8 cellular contexts compared by ENCODE assay signal in genomic region chrX:13091111-13091765, GRCh38. TPM values are rescaled to one million over a fixed set of nuclear protein-coding genes. Genes with fewer than 3 reads are reported as not detected.
A peak's percentile ranks its signal among the peaks of the same experiment; 100 is the strongest.
DNase-seq lines count a peak whose midpoint lies in the region; ATAC-seq and TF ChIP-seq lines count a peak whose summit lies in the region.
"Had no signal": no experiment of that assay in that cellular context is flagged by ENCODE, and none has a peak within 500 bp of the region (broad histone marks: within the 10 kb centered on the region; RNA-seq: fewer than 3 reads in every experiment).

No MANE protein-coding gene starts in this region.

- peaks cover 0 to 14% of the 10 kb centered on the region in 2 donors for H3K27me3 Mint-ChIP-seq in stimulated activated naive B cell treated with anti-CD40 and anti-IgM and Interleukin-4, amounts not matched to agents 10 μg/mL and 1 μg/mL and 100 μg/mL, for 72 hours

- peaks cover 1 to 4% of the 10 kb centered on the region in 2 donors for H3K9me3 Mint-ChIP-seq in stimulated activated naive B cell treated with anti-CD40 and anti-IgM and Interleukin-4, amounts not matched to agents 10 μg/mL and 1 μg/mL and 100 μg/mL, for 72 hours

- H3K27ac Mint-ChIP-seq in stimulated activated naive B cell treated with anti-CD40 and anti-IgM and Interleukin-4, amounts not matched to agents 10 μg/mL and 1 μg/mL and 100 μg/mL, for 72 hours, result peak overlapping the region; percentile 95

- peaks cover 45 to 81% of the 10 kb centered on the region in 2 donors for H3K4me1 Mint-ChIP-seq in stimulated activated naive B cell treated with anti-CD40 and anti-IgM and Interleukin-4, amounts not matched to agents 10 μg/mL and 1 μg/mL and 100 μg/mL, for 72 hours

- H3K4me3 Mint-ChIP-seq in stimulated activated naive B cell treated with anti-CD40 and anti-IgM and Interleukin-4, amounts not matched to agents 10 μg/mL and 1 μg/mL and 100 μg/mL, for 72 hours, result peak overlapping the region in 1 of 2 donors; percentile 48

- peak; percentile 6 to 11 for ATAC-seq in stimulated activated naive B cell treated with anti-CD40 and anti-IgM and Interleukin-4, amounts not matched to agents 10 μg/mL and 1 μg/mL and 100 μg/mL, for 72 hours (replicated peaks)
- ATAC-seq in HG02938 (IDR thresholded peaks at IDR 0.05; ENCODE audit: unreplicated experiment), result no peak

- peak; percentile 24 for TF ChIP-seq POLR2A in GM19193 (IDR thresholded peaks at IDR 0.05; ENCODE audit: extremely low read depth, insufficient read depth, insufficient read length)

- DNase-seq in SKM-1 (lab: John Stamatoyannopoulos, UW; ENCODE audit: unreplicated experiment) (peak; percentile 20), fibroblast of gingiva (ENCODE audit: low read depth) (peak; percentile 16), H7 (no peak), COLO668 (lab: John Stamatoyannopoulos, UW; ENCODE audit: unreplicated experiment) (no peak)
- peak; percentile 39 for DNase-seq in stimulated activated naive B cell treated with anti-CD40 and anti-IgM and Interleukin-4, amounts not matched to agents 10 μg/mL and 1 μg/mL and 100 μg/mL, for 72 hours

- H3K4me3 ChIP-seq in H7 (ENCODE audit: insufficient read depth, low read depth, low read length), result no peak overlapping the region

- no peaks in the 10 kb centered on the region for H3K36me3 ChIP-seq in H7 (replicated peaks; ENCODE audit: control insufficient read depth, insufficient read depth, low read length)

- H3K36me3 Mint-ChIP-seq in stimulated activated naive B cell treated with anti-CD40 and anti-IgM and Interleukin-4, amounts not matched to agents 10 μg/mL and 1 μg/mL and 100 μg/mL, for 72 hours, result peaks cover 0 to 17% of the 10 kb centered on the region in 2 donors

- H3K27me3 ChIP-seq in H7 (ENCODE audit: control insufficient read depth, insufficient read depth, low read length), result no peaks in the 10 kb centered on the region

RNA-seq across cellular contexts. Expression of gene FAM9C, which starts 46.8 kb away (rescaled TPM):
- total RNA-seq in H7 (2014; rRNA removed; shearing (Covaris generic)), result 0.07 and 0.18 TPM in 2 replicates
- total RNA-seq: osteocyte had no signal

Comparison
In these comparisons a context has a peak if more than half of its experiments do, and no peak if none do; other contexts are left out.
1. DNase-seq: peak in SKM-1 (single experiment), fibroblast of gingiva (single experiment) and stimulated activated naive B cell treated with anti-CD40 and anti-IgM and Interleukin-4, amounts not matched to agents 10 μg/mL and 1 μg/mL and 100 μg/mL, for 72 hours (single experiment); none in H7 (single experiment) and COLO668 (single experiment).